Comparison of ENCODE assay signal across 23 cellular contexts in genomic region chr10:96250349-96250748, GRCh38. TPM values are rescaled to one million over a fixed set of nuclear protein-coding genes. Genes with fewer than 3 reads are reported as not detected.
DNase-seq lines count a peak whose midpoint lies in the region; ATAC-seq and TF ChIP-seq lines count a peak whose summit lies in the region.
"Had no signal": no experiment of that assay in that cellular context is flagged by ENCODE, and none has a peak within 500 bp of the region (broad histone marks: within the 10 kb centered on the region; RNA-seq: fewer than 3 reads in every experiment).

No MANE protein-coding gene starts in this region.

- no peaks in the 10 kb centered on the region for H3K27me3 ChIP-seq in endocrine pancreas (ENCODE audit: control insufficient read depth, insufficient read depth, low read length)

- no peaks in the 10 kb centered on the region for H3K4me1 ChIP-seq in endocrine pancreas (ENCODE audit: control insufficient read depth, insufficient read depth, low read length)

- peak overlapping the region in 1 of 4 donors; percentile 69 for H3K4me3 Mint-ChIP-seq in IgD-negative memory B cell
- peak overlapping the region in 2 of 8 donors; percentile 6 to 48 for H3K4me3 Mint-ChIP-seq in naive B cell
- H3K4me3 Mint-ChIP-seq in type B pancreatic cell = no peak overlapping the region
- H3K4me3 Mint-ChIP-seq: CD14-positive monocyte had no signal

- ATAC-seq in naive B cell (ENCODE audit: low read depth in 2 of 2) (no peak), HG03280 (IDR thresholded peaks at IDR 0.05; ENCODE audit: unreplicated experiment) (no peak)
- ATAC-seq: HepG2, PC-3 had no signal

- H3K9me3 Mint-ChIP-seq in IgD-negative memory B cell = peaks cover 0 to 1% (median 0%) of the 10 kb centered on the region in 3 donors
- no peaks in the 10 kb centered on the region for H3K9me3 Mint-ChIP-seq in naive B cell
- no peaks in the 10 kb centered on the region for H3K9me3 Mint-ChIP-seq in type B pancreatic cell

- peak overlapping the region; percentile 17 for H3K9ac ChIP-seq in endocrine pancreas (ENCODE audit: control insufficient read depth, insufficient read depth, low read length)

- no peak for TF ChIP-seq CTCF in type B pancreatic cell (conservative IDR thresholded peaks at IDR 0.05)

- H3K36me3 ChIP-seq in endocrine pancreas (ENCODE audit: control insufficient read depth, insufficient read depth, low read length) = no peaks in the 10 kb centered on the region

- DNase-seq in naive B cell = no peak
- no peak for DNase-seq in type B pancreatic cell (ENCODE audit: extremely low spot score, unreplicated experiment)
- DNase-seq in NAMALWA (ENCODE audit: low spot score) = no peak
- no peak for DNase-seq in UCSD-AML1 (lab: John Stamatoyannopoulos, UW; ENCODE audit: unreplicated experiment)
- DNase-seq in ureter (ENCODE audit: low spot score) = no peak
- DNase-seq: AML-193, GDM1, GOT3, KG1, MV-4-11, NCI-H1417, NCI-H187, NCI-H2107, NCI-H2227 treated with DMSO at 0.1 percent for 48 hours, NCI-H510A treated with DMSO at 0.1 percent for 48 hours, NCI-H774, PC-3 had no signal

- H3K4me3 ChIP-seq in endocrine pancreas (ENCODE audit: control insufficient read depth, insufficient read depth, low read length) = no peak overlapping the region

- H3K27ac Mint-ChIP-seq in IgD-negative memory B cell = peak overlapping the region in 2 of 3 donors; percentile 77 to 78
- H3K27ac Mint-ChIP-seq in naive B cell = peak overlapping the region in 4 of 6 donors; percentile 79 to 98 (median 94)
- peak overlapping the region; percentile 17 for H3K27ac Mint-ChIP-seq in type B pancreatic cell
- H3K27ac Mint-ChIP-seq: CD14-positive monocyte had no signal

- peaks cover 33 to 42% (median 41%) of the 10 kb centered on the region in 3 donors for H3K4me1 Mint-ChIP-seq in IgD-negative memory B cell
- H3K4me1 Mint-ChIP-seq in naive B cell = peaks cover 45 to 76% (median 60%) of the 10 kb centered on the region in 3 donors
- H3K4me1 Mint-ChIP-seq in type B pancreatic cell (ENCODE audit: unreplicated experiment) = peaks cover 9% of the 10 kb centered on the region

- no peaks in the 10 kb centered on the region for H3K9me3 ChIP-seq in endocrine pancreas (ENCODE audit: control insufficient read depth, low read length)

- H3K36me3 Mint-ChIP-seq in IgD-negative memory B cell (peaks cover 7% of the 10 kb centered on the region), naive B cell (peaks cover 14 to 17% of the 10 kb centered on the region in 2 donors), type B pancreatic cell (no peaks in the 10 kb centered on the region)
- H3K36me3 Mint-ChIP-seq: CD14-positive monocyte had no signal

- no peaks in the 10 kb centered on the region for H3K27me3 Mint-ChIP-seq in IgD-negative memory B cell
- no peaks in the 10 kb centered on the region for H3K27me3 Mint-ChIP-seq in naive B cell
- H3K27me3 Mint-ChIP-seq in type B pancreatic cell = no peaks in the 10 kb centered on the region

RNA-seq across cellular contexts. Expression of gene BLNK, which starts 21.0 kb away (rescaled TPM):
- polyA plus RNA-seq in IgD-negative memory B cell (217 TPM), naive B cell (ENCODE audit: low read depth in 6 of 6) (100 to 1,000 TPM; 152 to 280 (median 196) TPM)
- total RNA-seq in type B pancreatic cell (ENCODE audit: low replicate concordance) (21.7 and 59.8 TPM in 2 replicates), ureter (56.4 TPM)
- total RNA-seq: Daoy, HepG2, PC-3 had no signal
- polyA plus RNA-seq: HepG2 had no signal

RNA-seq across cellular contexts. Expression of gene DNTT, which starts 53.9 kb away (rescaled TPM):
- polyA plus RNA-seq in IgD-negative memory B cell (0.10 TPM), naive B cell (ENCODE audit: low read depth in 6 of 6) (under 1 TPM in 1 of 6 donors, not detected in 5; 0.21 TPM)
- total RNA-seq in type B pancreatic cell (ENCODE audit: low replicate concordance) (not detected in 2 replicates), ureter (not detected)
- total RNA-seq: Daoy, HepG2, PC-3 had no signal
- polyA plus RNA-seq: CD14-positive monocyte, HepG2 had no signal

Comparison
In these comparisons a context has a peak if more than half of its experiments do, and no peak if none do; other contexts are left out.
1. H3K27ac Mint-ChIP-seq: peak in every context shown above with its lines; median percentile 94 in naive B cell; 78 in IgD-negative memory B cell; 17 in type B pancreatic cell.